Comparison of ENCODE assay signal across 8 cellular contexts in the genomic region with DNA sequence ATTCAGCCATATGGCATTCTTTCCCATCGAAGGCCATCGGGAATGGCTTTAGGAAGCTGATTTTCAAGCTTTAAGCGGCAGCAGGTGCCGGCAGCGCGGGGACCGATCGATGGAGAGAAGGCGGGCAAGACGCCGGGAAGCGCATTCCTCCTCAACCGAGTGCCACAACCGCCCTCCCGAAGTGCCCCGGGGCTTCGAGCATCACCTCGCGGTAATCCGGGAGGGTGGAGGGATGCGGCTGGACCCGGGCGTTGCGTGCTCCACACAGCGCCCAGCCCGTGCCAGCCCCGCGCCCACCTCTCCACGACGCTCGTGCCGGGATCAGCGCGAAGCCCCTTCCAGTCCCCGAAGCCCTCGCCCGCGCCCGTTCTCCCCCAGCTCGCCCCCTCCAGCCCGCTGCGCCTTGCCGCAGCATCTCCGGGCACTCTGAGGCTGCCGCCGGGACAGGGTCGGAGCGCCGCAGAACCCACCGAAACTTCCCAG. TPM values are rescaled to one million over a fixed set of nuclear protein-coding genes. Genes with fewer than 3 reads are reported as not detected.
DNase-seq lines count a peak whose midpoint lies in the region; ATAC-seq lines count a peak whose summit lies in the region.

No MANE protein-coding gene starts in this region.

- H3K4me3 Mint-ChIP-seq in activated CD4-positive, alpha-beta T cell treated with anti-CD3 and anti-CD28 coated beads, Interleukin-2, amount 10 ng/mL, durations not matched to agents 7 days and 5 days = peak overlapping the region; percentile 85

- H3K9me3 ChIP-seq in endocrine pancreas (ENCODE audit: control insufficient read depth, low read length) (no peaks in the 10 kb centered on the region), mucosa of rectum (ENCODE audit: control insufficient read depth in 2 of 2, low read length in 2 of 2) (no peaks in the 10 kb centered on the region)

- H3K27me3 ChIP-seq in endocrine pancreas (ENCODE audit: control insufficient read depth, insufficient read depth, low read length) (no peaks in the 10 kb centered on the region), mucosa of rectum (ENCODE audit: control insufficient read depth in 2 of 2, insufficient read depth in 2 of 2, low read length in 2 of 2) (peaks cover 2 to 20% of the 10 kb centered on the region in 2 donors)

- peaks cover 3% of the 10 kb centered on the region for H3K9me3 Mint-ChIP-seq in activated CD4-positive, alpha-beta T cell treated with anti-CD3 and anti-CD28 coated beads, Interleukin-2, amount 10 ng/mL, durations not matched to agents 7 days and 5 days

- peaks cover 41% of the 10 kb centered on the region for H3K4me1 Mint-ChIP-seq in activated CD4-positive, alpha-beta T cell treated with anti-CD3 and anti-CD28 coated beads, Interleukin-2, amount 10 ng/mL, durations not matched to agents 7 days and 5 days

- H3K4me1 ChIP-seq in endocrine pancreas (ENCODE audit: control insufficient read depth, insufficient read depth, low read length) (no peaks in the 10 kb centered on the region), mucosa of rectum (ENCODE audit: control insufficient read depth in 2 of 2, insufficient read depth in 2 of 2, low read length in 2 of 2) (peaks cover 0 to 9% of the 10 kb centered on the region in 2 donors)

- peak; percentile 11 to 38 for ATAC-seq in activated CD4-positive, CD25-positive, alpha-beta regulatory T cell treated with anti-CD3 and anti-CD28 coated beads, Interleukin-2, amount 50 U/mL, for 24 hours
- no peak for ATAC-seq in GM21529 (IDR thresholded peaks at IDR 0.05; ENCODE audit: unreplicated experiment)

- H3K36me3 ChIP-seq in endocrine pancreas (ENCODE audit: control insufficient read depth, insufficient read depth, low read length) = no peaks in the 10 kb centered on the region
- H3K36me3 ChIP-seq in mucosa of rectum (ENCODE audit: control insufficient read depth in 2 of 2, insufficient read depth in 2 of 2, low read length in 2 of 2) = no peaks in the 10 kb centered on the region

- DNase-seq in activated CD4-positive, CD25-positive, alpha-beta regulatory T cell (lab: John Stamatoyannopoulos, UW) = no peak
- peak; percentile 18 for DNase-seq in activated CD4-positive, alpha-beta T cell treated with anti-CD3 and anti-CD28 coated beads, Interleukin-2, amount 10 ng/mL, durations not matched to agents 7 days and 5 days
- peak in 10 of 49 donors; percentile 2 to 64 (median 10) for DNase-seq in substantia nigra (lab: John Stamatoyannopoulos, UW)
- DNase-seq in KG1 (lab: John Stamatoyannopoulos, UW) = no peak

- H3K27me3 Mint-ChIP-seq in activated CD4-positive, alpha-beta T cell treated with anti-CD3 and anti-CD28 coated beads, Interleukin-2, amount 10 ng/mL, durations not matched to agents 7 days and 5 days = peaks cover 29% of the 10 kb centered on the region

- H3K9ac ChIP-seq in endocrine pancreas (ENCODE audit: control insufficient read depth, insufficient read depth, low read length) = peak overlapping the region; percentile 47
- H3K9ac ChIP-seq in mucosa of rectum (ENCODE audit: low read depth in 1 of 2, low read length in 2 of 2) = peak overlapping the region in 1 of 2 donors; percentile 57

- H3K4me3 ChIP-seq in endocrine pancreas (ENCODE audit: control insufficient read depth, insufficient read depth, low read length) (peak overlapping the region; percentile 68), mucosa of rectum (ENCODE audit: low read length in 2 of 2) (peak overlapping the region; percentile 45 to 58)

- H3K27ac Mint-ChIP-seq in activated CD4-positive, alpha-beta T cell treated with anti-CD3 and anti-CD28 coated beads, Interleukin-2, amount 10 ng/mL, durations not matched to agents 7 days and 5 days = peak overlapping the region; percentile 84

- H3K36me3 Mint-ChIP-seq in activated CD4-positive, alpha-beta T cell treated with anti-CD3 and anti-CD28 coated beads, Interleukin-2, amount 10 ng/mL, durations not matched to agents 7 days and 5 days (ENCODE audit: low read depth) = no peaks in the 10 kb centered on the region

- H3K27ac ChIP-seq in mucosa of rectum (ENCODE audit: low read depth in 2 of 2, low read length in 2 of 2) (peak overlapping the region in 1 of 2 donors; percentile 10), substantia nigra (ENCODE audit: low read depth, low read length, poor library complexity, severe bottlenecking) (peak overlapping the region; percentile 49)

- CTCF ChIA-PET in activated CD4-positive, alpha-beta T cell treated with anti-CD3 and anti-CD28 coated beads, Interleukin-2, amount 10 ng/mL, durations not matched to agents 7 days and 5 days (lab: Charles Lee) = interaction anchor here (1.1 kb wide), 2 partner anchors 11 to 76 kb away, joined by 3 to 4 read pairs; no protein-coding TSS in a partner anchor

- POLR2A ChIA-PET in activated CD4-positive, alpha-beta T cell treated with anti-CD3 and anti-CD28 coated beads, Interleukin-2, amount 10 ng/mL, durations not matched to agents 7 days and 5 days (lab: Charles Lee) = interaction anchor here (0.6 kb wide), 1 partner anchor 398 kb away, joined by 3 read pairs; no protein-coding TSS in a partner anchor

RNA-seq across cellular contexts. Expression of gene USP44, which starts 3.2 kb away (rescaled TPM):
- total RNA-seq in activated CD4-positive, alpha-beta T cell treated with anti-CD3 and anti-CD28 coated beads, Interleukin-2, amount 10 ng/mL, durations not matched to agents 7 days and 5 days = 1 to 10 TPM; 2.9 to 3.7 TPM
